Comparison of ENCODE assay signal across 22 cellular contexts in the genomic region with DNA sequence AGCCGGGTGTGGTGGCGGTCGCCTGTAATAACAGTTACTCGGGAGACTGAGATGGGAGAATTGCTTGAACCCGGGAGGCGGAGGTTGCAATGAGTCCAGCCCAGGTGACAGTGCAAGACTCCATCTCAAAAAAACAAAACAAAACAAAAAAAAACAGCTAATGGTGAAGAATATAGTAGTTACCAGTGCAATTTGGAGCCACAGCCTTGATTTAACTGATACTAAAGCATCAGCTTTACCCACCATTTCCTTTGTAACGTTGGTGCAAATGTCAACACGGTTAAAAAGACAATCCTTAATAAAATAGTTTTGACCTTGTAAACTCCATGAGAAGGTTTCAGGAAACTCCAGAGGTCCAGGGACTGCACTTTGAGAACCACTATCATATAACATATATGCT. TPM values are rescaled to one million over a fixed set of nuclear protein-coding genes. Genes with fewer than 3 reads are reported as not detected.
DNase-seq lines count a peak whose midpoint lies in the region; ATAC-seq and TF ChIP-seq lines count a peak whose summit lies in the region.
"Had no signal": no experiment of that assay in that cellular context is flagged by ENCODE, and none has a peak within 500 bp of the region (broad histone marks: within the 10 kb centered on the region; RNA-seq: fewer than 3 reads in every experiment).

No MANE protein-coding gene starts in this region.

- CTCF ChIA-PET in activated naive CD4-positive, alpha-beta T cell treated with anti-CD3 and anti-CD28 coated beads for 36 hours (lab: Charles Lee) = interaction anchor here (0.7 to 2.0 kb wide), 5 partner anchors 26 to 157 kb away, joined by 3 to 8 read pairs (median 3); no protein-coding TSS in a partner anchor

- peak overlapping the region; percentile 87 for H3K4me3 ChIP-seq in GM12865 (ENCODE audit: low read depth, low read length)
- H3K4me3 ChIP-seq: BLaER1 treated with 17β-estradiol and CSF1 and Interleukin-3, amounts not matched to agents 10 nM and 100 nM; hepatocyte; testis; uterus had no signal

- H3K36me3 Mint-ChIP-seq in activated naive CD4-positive, alpha-beta T cell treated with anti-CD3 and anti-CD28 coated beads for 36 hours (ENCODE audit: low read depth) = peaks cover 17% of the 10 kb centered on the region
- peaks cover 0 to 34% of the 10 kb centered on the region in 2 donors for H3K36me3 Mint-ChIP-seq in activated naive CD4-positive, alpha-beta T cell treated with anti-CD3 and anti-CD28 coated beads, Interleukin-2, amount 50 U/mL, for 72 hours
- no peaks in the 10 kb centered on the region for H3K36me3 Mint-ChIP-seq in stimulated activated effector memory CD8-positive, alpha-beta T cell treated with anti-CD3 and anti-CD28 coated beads, Interleukin-12 subunit alpha, Interleukin-12 subunit beta, amount 100 ng/mL, for 72 hours

- H3K27me3 Mint-ChIP-seq in activated naive CD4-positive, alpha-beta T cell treated with anti-CD3 and anti-CD28 coated beads for 36 hours (ENCODE audit: low read depth) = no peaks in the 10 kb centered on the region

- intact Hi-C loops in activated naive CD4-positive, alpha-beta T cell treated with anti-CD3 and anti-CD28 coated beads for 36 hours (cut with micrococcal nuclease) = no loop called here

- no peaks in the 10 kb centered on the region for H3K9me3 Mint-ChIP-seq in activated naive CD4-positive, alpha-beta T cell treated with anti-CD3 and anti-CD28 coated beads for 36 hours
- H3K9me3 Mint-ChIP-seq in activated naive CD4-positive, alpha-beta T cell treated with anti-CD3 and anti-CD28 coated beads, Interleukin-2, amount 50 U/mL, for 72 hours = no peaks in the 10 kb centered on the region
- H3K9me3 Mint-ChIP-seq in stimulated activated effector memory CD8-positive, alpha-beta T cell treated with anti-CD3 and anti-CD28 coated beads, Interleukin-12 subunit alpha, Interleukin-12 subunit beta, amount 100 ng/mL, for 72 hours = no peaks in the 10 kb centered on the region

- peak overlapping the region; percentile 38 for H3K27ac Mint-ChIP-seq in activated naive CD4-positive, alpha-beta T cell treated with anti-CD3 and anti-CD28 coated beads for 36 hours
- peak overlapping the region; percentile 75 to 88 for H3K27ac Mint-ChIP-seq in activated naive CD4-positive, alpha-beta T cell treated with anti-CD3 and anti-CD28 coated beads, Interleukin-2, amount 50 U/mL, for 72 hours
- H3K27ac Mint-ChIP-seq in stimulated activated effector memory CD8-positive, alpha-beta T cell treated with anti-CD3 and anti-CD28 coated beads, Interleukin-12 subunit alpha, Interleukin-12 subunit beta, amount 100 ng/mL, for 72 hours = peak overlapping the region; percentile 95

- no peak for ATAC-seq in activated naive CD4-positive, alpha-beta T cell treated with anti-CD3 and anti-CD28 coated beads, Interleukin-2, amount 50 U/mL, for 72 hours
- no peak for ATAC-seq in stimulated activated effector memory CD8-positive, alpha-beta T cell treated with anti-CD3 and anti-CD28 coated beads, Interleukin-12 subunit alpha, Interleukin-12 subunit beta, amount 100 ng/mL, for 72 hours
- no peak for ATAC-seq in HG02798 (IDR thresholded peaks at IDR 0.05; ENCODE audit: poor library complexity, unreplicated experiment)

- no peak for TF ChIP-seq CTCF in GM12865 (IDR thresholded peaks at IDR 0.05; ENCODE audit: insufficient read depth, low read depth, low read length, missing control alignments)

- DNase-seq in activated naive CD4-positive, alpha-beta T cell treated with anti-CD3 and anti-CD28 coated beads for 36 hours = no peak
- no peak for DNase-seq in activated naive CD4-positive, alpha-beta T cell treated with Interleukin-2 at 50 U/mL for 16 hours
- DNase-seq in GM12865 (ENCODE audit: low read depth) (no peak), NCI-H1105 (lab: John Stamatoyannopoulos, UW) (no peak), OCI-M1 (lab: John Stamatoyannopoulos, UW) (no peak)
- DNase-seq in activated naive CD4-positive, alpha-beta T cell treated with anti-CD3 and anti-CD28 coated beads, Interleukin-2, amount 50 U/mL, for 72 hours (ENCODE audit: low spot score in 2 of 2) = no peak
- DNase-seq in stimulated activated effector memory CD8-positive, alpha-beta T cell treated with anti-CD3 and anti-CD28 coated beads, Interleukin-12 subunit alpha, Interleukin-12 subunit beta, amount 100 ng/mL, for 72 hours (ENCODE audit: low spot score in 2 of 2) = no peak
- DNase-seq: brain microvascular endothelial cell; effector CD8-positive, alpha-beta T cell; EL; foreskin fibroblast; mesenchymal stem cell; NCI-H1092; NCI-H187 treated with DMSO at 0.1 percent for 48 hours; occipital lobe; small intestine; stimulated activated CD4-positive, alpha-beta T cell treated with anti-CD3 and anti-CD28 coated beads, Interleukin-1b, Interleukin-23, amount 100 ng/mL, for 48 hours; testis; uterus had no signal

- peaks cover 70% of the 10 kb centered on the region for H3K4me1 Mint-ChIP-seq in activated naive CD4-positive, alpha-beta T cell treated with anti-CD3 and anti-CD28 coated beads for 36 hours (ENCODE audit: low read depth)
- H3K4me1 Mint-ChIP-seq in stimulated activated effector memory CD8-positive, alpha-beta T cell treated with anti-CD3 and anti-CD28 coated beads, Interleukin-12 subunit alpha, Interleukin-12 subunit beta, amount 100 ng/mL, for 72 hours = peaks cover 59% of the 10 kb centered on the region

- H3K4me3 Mint-ChIP-seq in activated naive CD4-positive, alpha-beta T cell treated with anti-CD3 and anti-CD28 coated beads for 36 hours = no peak overlapping the region
- peak overlapping the region; percentile 71 for H3K4me3 Mint-ChIP-seq in stimulated activated effector memory CD8-positive, alpha-beta T cell treated with anti-CD3 and anti-CD28 coated beads, Interleukin-12 subunit alpha, Interleukin-12 subunit beta, amount 100 ng/mL, for 72 hours

RNA-seq across cellular contexts. Expression of a gene that starts 41.8 kb away (rescaled TPM):
- 100 to 1,000 TPM; 126 to 128 TPM for total RNA-seq in activated naive CD4-positive, alpha-beta T cell treated with anti-CD3 and anti-CD28 coated beads for 36 hours
- total RNA-seq in activated naive CD4-positive, alpha-beta T cell treated with anti-CD3 and anti-CD28 coated beads, Interleukin-2, amount 50 U/mL, for 72 hours = 100 to 1,000 TPM; 183 to 199 TPM

RNA-seq across cellular contexts. Expression of a gene that starts 52.5 kb away (rescaled TPM):
- total RNA-seq in activated naive CD4-positive, alpha-beta T cell treated with anti-CD3 and anti-CD28 coated beads for 36 hours = 10 to 100 TPM; 19.0 to 20.0 TPM
- total RNA-seq in activated naive CD4-positive, alpha-beta T cell treated with anti-CD3 and anti-CD28 coated beads, Interleukin-2, amount 50 U/mL, for 72 hours = 10 to 100 TPM; 23.1 to 41.8 TPM

Comparison
In these comparisons a context has a peak if more than half of its experiments do, and no peak if none do; other contexts are left out.
1. H3K27ac Mint-ChIP-seq: peak in every context shown above with its lines; median percentile 95 in stimulated activated effector memory CD8-positive, alpha-beta T cell treated with anti-CD3 and anti-CD28 coated beads, Interleukin-12 subunit alpha, Interleukin-12 subunit beta, amount 100 ng/mL, for 72 hours; 82 in activated naive CD4-positive, alpha-beta T cell treated with anti-CD3 and anti-CD28 coated beads, Interleukin-2, amount 50 U/mL, for 72 hours; 38 in activated naive CD4-positive, alpha-beta T cell treated with anti-CD3 and anti-CD28 coated beads for 36 hours.